In genomic region chr3:90221900-90222299, GRCh38 we compare ENCODE assay signal across 22 cellular contexts.
"Had no signal": no experiment of that assay in that cellular context is flagged by ENCODE, and none has a peak within 500 bp of the region (broad histone marks: within the 10 kb centered on the region; RNA-seq: fewer than 3 reads in every experiment).

No MANE protein-coding gene starts in this region.

- ATAC-seq: left colon; left lung; lower lobe of right lung; mucosa of descending colon; naive thymus-derived CD4-positive, alpha-beta T cell; natural killer cell treated with Interleukin-12 subunit alpha and Interleukin-12 subunit beta and Interleukin-15 and Interleukin-18, amount 100 ng/mL, for 72 hours; pancreas; psoas muscle; right lobe of liver; stimulated activated naive B cell treated with anti-CD40 and anti-IgM and Interleukin-4, amounts not matched to agents 10 μg/mL and 1 μg/mL and 100 μg/mL, for 72 hours; stimulated activated naive CD8-positive, alpha-beta T cell treated with anti-CD3 and anti-CD28 coated beads, Interleukin-15, Interleukin-2, amounts not matched to agents 100 U/mL and 50 U/mL, for 24 hours; upper lobe of right lung had no signal

- DNase-seq: hypothalamus; immature natural killer cell; kidney; left colon; lower lobe of right lung; midbrain; mucosa of descending colon; naive thymus-derived CD4-positive, alpha-beta T cell; nucleus accumbens; pancreas; psoas muscle; right lobe of liver; stimulated activated CD4-positive, alpha-beta T cell treated with anti-CD3 and anti-CD28 coated beads, Interleukin-1b, Interleukin-23, amount 100 ng/mL, for 48 hours; stimulated activated CD4-positive, alpha-beta T cell treated with anti-CD3 and anti-CD28 coated beads, Interleukin-2, amount 100 ng/mL, for 48 hours; stimulated activated naive B cell treated with anti-CD40 and anti-IgM and Interleukin-4, amounts not matched to agents 10 μg/mL and 1 μg/mL and 100 μg/mL, for 72 hours; stimulated activated naive CD8-positive, alpha-beta T cell treated with anti-CD3 and anti-CD28 coated beads, Interleukin-15, Interleukin-2, amounts not matched to agents 100 U/mL and 50 U/mL, for 24 hours; stomach; tibial artery; trophoblast cell; upper lobe of right lung had no signal
